In genomic region chr6:15462717-15463525, GRCh38 we compare ENCODE assay signal across 14 cellular contexts.
DNase-seq lines count a peak whose midpoint lies in the region; TF ChIP-seq lines count a peak whose summit lies in the region.
"Had no signal": no experiment of that assay in that cellular context is flagged by ENCODE, and none has a peak within 500 bp of the region (broad histone marks: within the 10 kb centered on the region; RNA-seq: fewer than 3 reads in every experiment).

No MANE protein-coding gene starts in this region.

- H3K4me2 ChIP-seq in SK-N-SH (peak overlapping the region; percentile 65), smooth muscle cell (peak overlapping the region; percentile 39)

- POLR2A ChIA-PET in SK-N-SH (lab: Yijun Ruan, JAX): interaction anchor here (0.6 to 0.7 kb wide), 2 partner anchors 27 to 220 kb away, joined by 4 to 5 read pairs; no protein-coding TSS in a partner anchor

- H2AFZ ChIP-seq in SK-N-SH (ENCODE audit: low read depth) (no peak overlapping the region), smooth muscle cell (ENCODE audit: low read depth) (no peak overlapping the region)

- H3K27ac ChIP-seq in SK-N-SH (ENCODE audit: low read depth in 2 of 2, low read length in 1 of 2) (peak overlapping the region; percentile 34 to 36; a peak in 2 of 4 replicates), smooth muscle cell (ENCODE audit: low read depth) (no peak overlapping the region)
- H3K27ac ChIP-seq: left ventricle myocardium inferior had no signal

- H3K36me3 ChIP-seq in SK-N-SH (replicated peaks in 1 of 2; ENCODE audit: control insufficient read depth in 1 of 2, insufficient read depth in 2 of 2, low read length in 1 of 2) (no peaks in the 10 kb centered on the region), smooth muscle cell (ENCODE audit: low read depth) (no peaks in the 10 kb centered on the region)
- H3K36me3 ChIP-seq: left ventricle myocardium inferior, sigmoid colon had no signal

- H4K20me1 ChIP-seq in SK-N-SH (ENCODE audit: insufficient read depth): peaks cover 25% of the 10 kb centered on the region; the same call in 1 of the 2 replicates
- peaks cover 100% of the 10 kb centered on the region for H4K20me1 ChIP-seq in smooth muscle cell (ENCODE audit: low read depth)

- H3K9me2 ChIP-seq in SK-N-SH: no peaks in the 10 kb centered on the region

- H3K4me1 ChIP-seq in SK-N-SH (ENCODE audit: control insufficient read depth in 1 of 2, insufficient read depth in 2 of 2, low read depth in 1 of 2, low read length in 1 of 2) (peaks cover 5 to 21% of the 10 kb centered on the region in 2 experiments; a peak in 2 of 4 replicates), smooth muscle cell (ENCODE audit: low read depth) (peaks cover 20% of the 10 kb centered on the region)

- TF ChIP-seq RAD21 in SK-N-SH (IDR thresholded peaks at IDR 0.05; ENCODE audit: low read length): no peak

- H3K9me3 ChIP-seq in SK-N-SH (no peaks in the 10 kb centered on the region), smooth muscle cell (replicated peaks; ENCODE audit: low read depth) (no peaks in the 10 kb centered on the region)
- H3K9me3 ChIP-seq: left ventricle myocardium inferior, sigmoid colon had no signal

- DNase-seq in NCI-H2171 treated with DMSO at 0.1 percent for 48 hours (lab: John Stamatoyannopoulos, UW) (peak; percentile 37), NCI-H2171 (lab: John Stamatoyannopoulos, UW) (no peak), SK-N-SH (peak; percentile 33), fibroblast of the conjunctiva (ENCODE audit: low read depth) (peak; percentile 36), smooth muscle cell (lab: John Stamatoyannopoulos, UW; ENCODE audit: unreplicated experiment) (no peak), KBM-7 (no peak), mucosa of gallbladder (ENCODE audit: low spot score) (no peak), NCI-H1436 (lab: John Stamatoyannopoulos, UW) (no peak)
- DNase-seq: activated CD4-positive, CD25-positive, alpha-beta regulatory T cell; activated naive CD4-positive, alpha-beta T cell treated with anti-CD3 and anti-CD28 coated beads for 36 hours; hippocampal formation; left ventricle myocardium inferior; sigmoid colon; stimulated activated naive CD4-positive, alpha-beta T cell had no signal

- 18% methylated on average over 8 of the region's 8 CpGs for WGBS in SK-N-SH (ENCODE audit: low lambda C conversion rate)
- 48% methylated on average over 8 of the region's 8 CpGs for WGBS in smooth muscle cell (ENCODE audit: low lambda C conversion rate)

- CTCF ChIA-PET in SK-N-SH (lab: Yijun Ruan, JAX): interaction anchor here (0.6 to 2.0 kb wide), 10 partner anchors 14 to 161 kb away, joined by 3 to 6 read pairs (median 3); no protein-coding TSS in a partner anchor

- no peak overlapping the region for H3K9ac ChIP-seq in SK-N-SH
- H3K9ac ChIP-seq in smooth muscle cell (ENCODE audit: low read depth): no peak overlapping the region

- H3F3A ChIP-seq in SK-N-SH (replicated peaks; ENCODE audit: insufficient read depth) (no peaks in the 10 kb centered on the region), smooth muscle cell (ENCODE audit: low read depth) (no peaks in the 10 kb centered on the region)

- in situ Hi-C loops in KBM-7 (cut with MboI; ENCODE audit: low pct_unique_long_range_greater_than_20kb, low sequenced_read_pairs): no loop called here

- H3K79me2 ChIP-seq in SK-N-SH (ENCODE audit: insufficient read depth): no peaks in the 10 kb centered on the region
- H3K79me2 ChIP-seq in smooth muscle cell (ENCODE audit: low read depth): peaks cover 13% of the 10 kb centered on the region

- no peaks in the 10 kb centered on the region for H3K27me3 ChIP-seq in SK-N-SH (ENCODE audit: insufficient read depth)
- no peaks in the 10 kb centered on the region for H3K27me3 ChIP-seq in smooth muscle cell (ENCODE audit: low read depth)
- H3K27me3 ChIP-seq: sigmoid colon had no signal

- no peak for TF ChIP-seq CTCF in SK-N-SH (IDR thresholded peaks at IDR 0.05)
- TF ChIP-seq CTCF in smooth muscle cell (IDR thresholded peaks at IDR 0.05; ENCODE audit: borderline replicate concordance, insufficient read depth, poor library complexity, severe bottlenecking): no peak

- peak; percentile 59 to 83 for TF ChIP-seq EP300 in SK-N-SH (IDR thresholded peaks at IDR 0.05; ENCODE audit: borderline replicate concordance in 1 of 2, low read depth in 1 of 2, low read length in 1 of 2)

- peak overlapping the region; percentile 22 to 27; a peak in 2 of 4 replicates for H3K4me3 ChIP-seq in SK-N-SH (ENCODE audit: low read depth in 2 of 2, low read length in 1 of 2)
- no peak overlapping the region for H3K4me3 ChIP-seq in smooth muscle cell
- H3K4me3 ChIP-seq: left ventricle myocardium inferior, sigmoid colon had no signal

TF ChIP-seq in SK-N-SH, 30 proteins besides CTCF, POLR2A, EP300 and RAD21:
- peak; percentile 75; the same call in 1 of the 2 replicates for TF ChIP-seq FOXM1 (IDR thresholded peaks at IDR 0.05; ENCODE audit: low read depth)
- TF ChIP-seq RFX5 (IDR thresholded peaks at IDR 0.05; ENCODE audit: low read length): no peak
- no peak for TF ChIP-seq CHD2 (IDR thresholded peaks at IDR 0.05; ENCODE audit: low read length, partially characterized antibody)
- TF ChIP-seq GATA2 (CRISPR knock-in tag; IDR thresholded peaks at IDR 0.05): peak; percentile 62
- TF ChIP-seq IRF3 (IDR thresholded peaks at IDR 0.05; ENCODE audit: low read depth, low read length): no peak
- peak; percentile 45; the same call in 1 of the 2 replicates for TF ChIP-seq FOSL2 (IDR thresholded peaks at IDR 0.05; ENCODE audit: borderline replicate concordance, low read depth)
- no peak for TF ChIP-seq USF2 (IDR thresholded peaks at IDR 0.05; ENCODE audit: borderline replicate concordance, low read depth, low read length)
- TF ChIP-seq TCF12 (IDR thresholded peaks at IDR 0.05): peak; percentile 94
- no peak for TF ChIP-seq SMC3 (IDR thresholded peaks at IDR 0.05; ENCODE audit: low read depth, low read length)
- peak; percentile 71 for TF ChIP-seq MEF2A (IDR thresholded peaks at IDR 0.05; ENCODE audit: borderline replicate concordance, low read depth)
- TF ChIP-seq NFIC (IDR thresholded peaks at IDR 0.05; ENCODE audit: borderline replicate concordance): peak; percentile 88
- TF ChIP-seq GABPA (IDR thresholded peaks at IDR 0.05; ENCODE audit: low read depth): no peak
- peak; percentile 88 for TF ChIP-seq TEAD4 (IDR thresholded peaks at IDR 0.05; ENCODE audit: borderline replicate concordance, insufficient read depth)
- TF ChIP-seq YY1 (IDR thresholded peaks at IDR 0.05; ENCODE audit: low read depth): no peak
- TF ChIP-seq PBX3 (IDR thresholded peaks at IDR 0.05): peak; percentile 92
- TF ChIP-seq FOXJ3 (CRISPR knock-in tag; IDR thresholded peaks at IDR 0.05): peak; percentile 58
- TF ChIP-seq NRF1 (IDR thresholded peaks at IDR 0.05; ENCODE audit: low read depth, low read length): no peak
- TF ChIP-seq USF1 (IDR thresholded peaks at IDR 0.05; ENCODE audit: borderline replicate concordance, low read depth): no peak
- TF ChIP-seq RXRA (IDR thresholded peaks at IDR 0.05; ENCODE audit: borderline replicate concordance, low read depth): peak; percentile 55; the same call in 1 of the 2 replicates
- peak; percentile 74 for TF ChIP-seq JUND (IDR thresholded peaks at IDR 0.05)
- no peak for TF ChIP-seq EZH2phosphoT487 (IDR thresholded peaks at IDR 0.05; ENCODE audit: borderline replicate concordance, low read depth)
- peak; percentile 43; the same call in 1 of the 2 replicates for TF ChIP-seq MAX (IDR thresholded peaks at IDR 0.05; ENCODE audit: low read depth)
- TF ChIP-seq RCOR1 (IDR thresholded peaks at IDR 0.05; ENCODE audit: low read length): peak; percentile 37; the same call in 1 of the 2 replicates
- peak; percentile 70 for TF ChIP-seq POLR2AphosphoS5 (IDR thresholded peaks at IDR 0.05; ENCODE audit: low read depth, low read length)

Comparison
In these comparisons a context has a peak if more than half of its experiments do, and no peak if none do; other contexts are left out.
1. DNase-seq: peak in NCI-H2171 treated with DMSO at 0.1 percent for 48 hours (single experiment), SK-N-SH (single experiment) and fibroblast of the conjunctiva (single experiment); none in NCI-H2171 (single experiment), smooth muscle cell (single experiment), KBM-7 (single experiment), mucosa of gallbladder (single experiment) and NCI-H1436 (single experiment).